16 cellular contexts compared by ENCODE assay signal in genomic region chr5:172556971-172557461, GRCh38.
A peak's percentile ranks its signal among the peaks of the same experiment; 100 is the strongest.
DNase-seq lines count a peak whose midpoint lies in the region; ATAC-seq and TF ChIP-seq lines count a peak whose summit lies in the region.
"Had no signal": no experiment of that assay in that cellular context is flagged by ENCODE, and none has a peak within 500 bp of the region (broad histone marks: within the 10 kb centered on the region; RNA-seq: fewer than 3 reads in every experiment).

No MANE protein-coding gene starts in this region.

- no peaks in the 10 kb centered on the region for H3K9me3 Mint-ChIP-seq in activated T-helper 2 cell treated with anti-CD3 and anti-CD28 coated beads, Interferon-gamma antibody, Interleukin-2, Interleukin-4, amounts not matched to agents 10 μg/mL and 5 μg/mL and 100 μg/mL, durations not matched to agents 14 hours and 24 hours and 36 hours

- no peaks in the 10 kb centered on the region for H3K27me3 ChIP-seq in cardiac muscle cell
- no peaks in the 10 kb centered on the region for H3K27me3 ChIP-seq in stomach
- H3K27me3 ChIP-seq: ascending aorta had no signal

- no peak overlapping the region for H3K4me3 ChIP-seq in cardiac muscle cell
- no peak overlapping the region for H3K4me3 ChIP-seq in stomach
- H3K4me3 ChIP-seq: ascending aorta had no signal

- H3K4me3 Mint-ChIP-seq in activated T-helper 2 cell treated with anti-CD3 and anti-CD28 coated beads, Interferon-gamma antibody, Interleukin-2, Interleukin-4, amounts not matched to agents 10 μg/mL and 5 μg/mL and 100 μg/mL, durations not matched to agents 14 hours and 24 hours and 36 hours (ENCODE audit: low read depth) = no peak overlapping the region

- ATAC-seq in HG02870 (IDR thresholded peaks at IDR 0.05; ENCODE audit: unreplicated experiment) = no peak
- ATAC-seq: HCT116 had no signal

- TF ChIP-seq EP300 in stomach (IDR thresholded peaks at IDR 0.05) = no peak

- intact Hi-C loops in stomach (cut with DNase I; ENCODE audit: low total_unique reads) = no loop called here
- intact Hi-C loops in activated T-helper 2 cell treated with anti-CD3 and anti-CD28 coated beads, Interferon-gamma antibody, Interleukin-2, Interleukin-4, amounts not matched to agents 10 μg/mL and 5 μg/mL and 100 μg/mL, durations not matched to agents 14 hours and 24 hours and 36 hours (cut with micrococcal nuclease) = no loop called here

- H3K27ac Mint-ChIP-seq in activated T-helper 2 cell treated with anti-CD3 and anti-CD28 coated beads, Interferon-gamma antibody, Interleukin-2, Interleukin-4, amounts not matched to agents 10 μg/mL and 5 μg/mL and 100 μg/mL, durations not matched to agents 14 hours and 24 hours and 36 hours = no peak overlapping the region

- H3K36me3 ChIP-seq in cardiac muscle cell (no peaks in the 10 kb centered on the region), stomach (no peaks in the 10 kb centered on the region)
- H3K36me3 ChIP-seq: ascending aorta had no signal

- no peaks in the 10 kb centered on the region for H3K27me3 Mint-ChIP-seq in activated T-helper 2 cell treated with anti-CD3 and anti-CD28 coated beads, Interferon-gamma antibody, Interleukin-2, Interleukin-4, amounts not matched to agents 10 μg/mL and 5 μg/mL and 100 μg/mL, durations not matched to agents 14 hours and 24 hours and 36 hours (ENCODE audit: low read depth)

- DNase-seq in amniotic epithelial cell (ENCODE audit: low read depth) (peak; percentile 59), cardiac muscle cell (ENCODE audit: low read depth in 1 of 2, low spot score in 1 of 2) (peak; percentile 47 to 72), midbrain (lab: John Stamatoyannopoulos, UW) (peak; percentile 33), stomach (no peak), RPMI8226 (no peak), superior temporal gyrus (ENCODE audit: extremely low spot score) (no peak)
- DNase-seq in activated T-helper 2 cell treated with anti-CD3 and anti-CD28 coated beads, Interferon-gamma antibody, Interleukin-2, Interleukin-4, amounts not matched to agents 10 μg/mL and 5 μg/mL and 100 μg/mL, durations not matched to agents 14 hours and 24 hours and 36 hours (ENCODE audit: low spot score) = no peak
- DNase-seq: activated CD4-positive, alpha-beta T cell treated with anti-CD3 and anti-CD28 coated beads for 4 hours; activated T-cell treated with anti-CD3 and anti-CD28 coated beads, Interleukin-2, amount 50 U/mL, for 48 hours; DMS 273 treated with DMSO at 0.1 percent for 48 hours; islet precursor cell; NCI-H2029; small intestine had no signal

- WGBS in stomach, 5 donors = 25 to 41% (median 37%) methylated on average over 12 of the region's 12 CpGs

- TF ChIP-seq POLR2A in stomach (IDR thresholded peaks at IDR 0.05) = no peak

- H3K4me1 ChIP-seq in cardiac muscle cell (ENCODE audit: low read depth) = peaks cover 52% of the 10 kb centered on the region
- H3K4me1 ChIP-seq in stomach = peaks cover 11 to 60% (median 38%) of the 10 kb centered on the region in 4 donors

- TF ChIP-seq CTCF in cardiac muscle cell (IDR thresholded peaks at IDR 0.05; ENCODE audit: low read depth, low read length) (no peak), stomach (IDR thresholded peaks at IDR 0.05) (no peak)

- H3K4me1 Mint-ChIP-seq in activated T-helper 2 cell treated with anti-CD3 and anti-CD28 coated beads, Interferon-gamma antibody, Interleukin-2, Interleukin-4, amounts not matched to agents 10 μg/mL and 5 μg/mL and 100 μg/mL, durations not matched to agents 14 hours and 24 hours and 36 hours (ENCODE audit: low read depth) = no peaks in the 10 kb centered on the region

- no peaks in the 10 kb centered on the region for H3K36me3 Mint-ChIP-seq in activated T-helper 2 cell treated with anti-CD3 and anti-CD28 coated beads, Interferon-gamma antibody, Interleukin-2, Interleukin-4, amounts not matched to agents 10 μg/mL and 5 μg/mL and 100 μg/mL, durations not matched to agents 14 hours and 24 hours and 36 hours (ENCODE audit: low read depth)

- H3K27ac ChIP-seq in cardiac muscle cell = peak overlapping the region; percentile 98
- H3K27ac ChIP-seq in stomach = peak overlapping the region in 4 of 5 donors; percentile 37 to 82 (median 66)
- H3K27ac ChIP-seq: ascending aorta had no signal

- H3K9me3 ChIP-seq in cardiac muscle cell (ENCODE audit: low read depth) (no peaks in the 10 kb centered on the region), stomach (no peaks in the 10 kb centered on the region)
- H3K9me3 ChIP-seq: ascending aorta had no signal

Comparison
In these comparisons a context has a peak if more than half of its experiments do, and no peak if none do; other contexts are left out.
1. DNase-seq: peak in amniotic epithelial cell (single experiment), cardiac muscle cell (2 of 2) and midbrain (single experiment); none in stomach (single experiment), RPMI8226 (single experiment), superior temporal gyrus (single experiment) and activated T-helper 2 cell treated with anti-CD3 and anti-CD28 coated beads, Interferon-gamma antibody, Interleukin-2, Interleukin-4, amounts not matched to agents 10 μg/mL and 5 μg/mL and 100 μg/mL, durations not matched to agents 14 hours and 24 hours and 36 hours (single experiment).